In the genomic region with DNA sequence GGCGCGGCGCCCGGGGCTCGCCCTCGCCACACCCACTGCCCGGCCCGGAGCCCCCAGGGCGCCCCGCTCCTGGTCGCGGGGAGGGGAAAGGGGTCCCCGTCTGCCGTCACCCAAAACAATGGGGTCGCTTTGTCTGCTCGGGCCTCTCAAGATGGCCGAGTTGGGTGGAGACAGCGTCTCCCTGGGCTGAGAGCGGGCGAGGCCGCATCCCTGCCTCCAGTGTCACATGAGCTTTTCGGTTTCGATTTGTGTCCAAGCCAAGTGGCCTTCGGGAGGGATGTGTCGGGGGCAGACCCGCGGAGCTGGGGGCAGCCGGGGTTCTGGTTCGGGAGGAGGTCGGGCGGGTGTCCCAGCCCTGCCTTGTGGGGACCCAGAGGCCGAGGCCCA, we compare ENCODE assay signal across 8 cellular contexts. TPM values are rescaled to one million over a fixed set of nuclear protein-coding genes. Genes with fewer than 3 reads are reported as not detected.
DNase-seq lines count a peak whose midpoint lies in the region; ATAC-seq and TF ChIP-seq lines count a peak whose summit lies in the region.

No MANE protein-coding gene starts in this region.

- under 1% methylated on average over 32 of the region's 32 CpGs for WGBS in liver

- TF ChIP-seq RAD21 in liver (IDR thresholded peaks at IDR 0.05), result no peak

- H3K9me3 ChIP-seq in liver (ENCODE audit: control insufficient read depth in 4 of 4, low read length in 3 of 4), result no peaks in the 10 kb centered on the region

- peak overlapping the region; percentile 93 for H3K4me3 Mint-ChIP-seq in dendritic cell treated with granulocyte-macrophage colony-stimulating factor and Interleukin-4, amounts not matched to agents 40 ng/mL and 50 ng/mL, for 4 days

- no peak for TF ChIP-seq CTCF in liver (IDR thresholded peaks at IDR 0.05; ENCODE audit: low read depth, low read length, missing input control)

- H3K27ac ChIP-seq in liver (ENCODE audit: low read depth in 1 of 2, low read length in 2 of 2), result peak overlapping the region; percentile 93 to 94

- peak overlapping the region; percentile 94 for H3K27ac Mint-ChIP-seq in dendritic cell treated with granulocyte-macrophage colony-stimulating factor and Interleukin-4, amounts not matched to agents 40 ng/mL and 50 ng/mL, for 4 days

- H3K36me3 Mint-ChIP-seq in dendritic cell treated with granulocyte-macrophage colony-stimulating factor and Interleukin-4, amounts not matched to agents 40 ng/mL and 50 ng/mL, for 4 days (ENCODE audit: low read depth), result peaks cover 38% of the 10 kb centered on the region

- H3K27me3 Mint-ChIP-seq in dendritic cell treated with granulocyte-macrophage colony-stimulating factor and Interleukin-4, amounts not matched to agents 40 ng/mL and 50 ng/mL, for 4 days, result peaks cover 4% of the 10 kb centered on the region

- DNase-seq in NCI-H345 (lab: John Stamatoyannopoulos, UW) (peak; percentile 70), NCI-H345 treated with DMSO at 0.1 percent for 48 hours (lab: John Stamatoyannopoulos, UW; ENCODE audit: unreplicated experiment) (no peak), NCI-H1694 (lab: John Stamatoyannopoulos, UW) (peak; percentile 50)
- DNase-seq in activated CD4-positive, alpha-beta T cell treated with anti-CD3 and anti-CD28 coated beads, Interleukin-2, amount 50 U/mL, for 1 hour, result peak; percentile 53
- peak in 2 of 3 experiments; percentile 19 to 32 for DNase-seq in stimulated activated CD4-positive, alpha-beta T cell treated with anti-CD3 and anti-CD28 coated beads, TNF-alpha, amount 100 ng/mL, for 4 hours (ENCODE audit: low read depth in 3 of 3)

- peak overlapping the region; percentile 91 to 98 (median 92) for H3K4me3 ChIP-seq in liver (ENCODE audit: low read depth in 1 of 3, low read length in 3 of 3)

- ATAC-seq in HG02798 (IDR thresholded peaks at IDR 0.05; ENCODE audit: poor library complexity, unreplicated experiment), result peak; percentile 32

- H3K9ac ChIP-seq in liver (ENCODE audit: low read depth in 1 of 2, low read length in 2 of 2), result peak overlapping the region; percentile 69 to 96

- H3K36me3 ChIP-seq in liver (ENCODE audit: control insufficient read depth in 4 of 4, insufficient read depth in 3 of 4, low read depth in 1 of 4, low read length in 3 of 4), result no peaks in the 10 kb centered on the region

- no peaks in the 10 kb centered on the region for H3K9me3 Mint-ChIP-seq in dendritic cell treated with granulocyte-macrophage colony-stimulating factor and Interleukin-4, amounts not matched to agents 40 ng/mL and 50 ng/mL, for 4 days

- intact Hi-C loops in dendritic cell treated with granulocyte-macrophage colony-stimulating factor and Interleukin-4, amounts not matched to agents 40 ng/mL and 50 ng/mL, for 4 days (cut with micrococcal nuclease), result loop anchor here (2.0 to 10.0 kb wide), 3 partner anchors 16 to 350 kb away; a partner anchor contains a TSS

- H3K4me1 Mint-ChIP-seq in dendritic cell treated with granulocyte-macrophage colony-stimulating factor and Interleukin-4, amounts not matched to agents 40 ng/mL and 50 ng/mL, for 4 days (ENCODE audit: low read depth), result peaks cover 52% of the 10 kb centered on the region

- H3K4me1 ChIP-seq in liver (ENCODE audit: control insufficient read depth in 4 of 4, insufficient read depth in 4 of 4, low read length in 3 of 4), result peaks cover 6 to 25% (median 16%) of the 10 kb centered on the region in 4 donors

- no peaks in the 10 kb centered on the region for H3K27me3 ChIP-seq in liver (ENCODE audit: control insufficient read depth in 4 of 4, insufficient read depth in 4 of 4, low read length in 3 of 4)

TF ChIP-seq in liver, 16 proteins besides CTCF, POLR2A, EP300 and RAD21:
- TF ChIP-seq YY1 (IDR thresholded peaks at IDR 0.05), result peak; percentile 91
- TF ChIP-seq, protein P1, sequence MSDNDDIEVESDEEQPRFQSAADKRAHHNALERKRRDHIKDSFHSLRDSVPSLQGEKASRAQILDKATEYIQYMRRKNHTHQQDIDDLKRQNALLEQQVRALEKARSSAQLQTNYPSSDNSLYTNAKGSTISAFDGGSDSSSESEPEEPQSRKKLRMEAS (IDR thresholded peaks at IDR 0.05), result no peak

RNA-seq across cellular contexts. Expression of a gene that starts 0.8 kb away (rescaled TPM):
- 100 to 1,000 TPM; 112 to 201 TPM for total RNA-seq in liver
- polyA plus RNA-seq in liver, result 10 to 100 TPM; 50.3 to 53.3 TPM
